ENCODE assay signal across 1 cellular context in genomic region chr3:150599611-150600297, GRCh38.
TF ChIP-seq lines count a peak whose summit lies in the region.

No MANE protein-coding gene starts in this region.

TF ChIP-seq in HCT116, 20 proteins besides CTCF, POLR2A, EP300 and RAD21:
- TF ChIP-seq REST (IDR thresholded peaks at IDR 0.05; ENCODE audit: low read depth) (no peak), SP1 (IDR thresholded peaks at IDR 0.05; ENCODE audit: low read depth) (peak; percentile 88), JUND (IDR thresholded peaks at IDR 0.05) (peak; percentile 83), ZBTB33 (IDR thresholded peaks at IDR 0.05; ENCODE audit: extremely low read depth, insufficient replicate concordance, low read length) (no peak), ELF1 (IDR thresholded peaks at IDR 0.05; ENCODE audit: borderline replicate concordance, low read depth) (no peak), ATF3 (IDR thresholded peaks at IDR 0.05) (no peak), CBX3 (IDR thresholded peaks at IDR 0.05; ENCODE audit: low read depth) (0 out of 2 replicates have a peak, but pooled peaks have one; percentile 15), YY1 (IDR thresholded peaks at IDR 0.05; ENCODE audit: extremely low read depth, insufficient replicate concordance, low read depth, low read length) (peak; percentile 43), MAX (IDR thresholded peaks at IDR 0.05) (no peak), ZNF274 (IDR thresholded peaks at IDR 0.05; ENCODE audit: low read depth, low read length) (no peak), SRF (IDR thresholded peaks at IDR 0.05; ENCODE audit: low read depth) (peak; percentile 20; the same call in 1 of the 2 replicates), TCF7L2 (IDR thresholded peaks at IDR 0.05; ENCODE audit: borderline replicate concordance, extremely low read depth, insufficient read depth, insufficient read length) (no peak), SIN3A (IDR thresholded peaks at IDR 0.05; ENCODE audit: low read depth) (no peak; the same call in 1 of the 2 replicates), POLR2AphosphoS5 (IDR thresholded peaks at IDR 0.05; ENCODE audit: low read depth, low read length) (no peak), EZH2 (IDR thresholded peaks at IDR 0.05) (no peak), EGR1 (IDR thresholded peaks at IDR 0.05; ENCODE audit: low read depth) (no peak), ZFX (IDR thresholded peaks at IDR 0.05) (no peak), CEBPB (IDR thresholded peaks at IDR 0.05; ENCODE audit: low read depth) (peak; percentile 59), FOSL1 (IDR thresholded peaks at IDR 0.05; ENCODE audit: low read depth) (peak; percentile 90), EZH2phosphoT487 (IDR thresholded peaks at IDR 0.05; ENCODE audit: borderline replicate concordance) (no peak)
